8 cellular contexts compared by ENCODE assay signal in genomic region chr16:71846443-71846842, GRCh38. TPM values are rescaled to one million over a fixed set of nuclear protein-coding genes. Genes with fewer than 3 reads are reported as not detected.
DNase-seq lines count a peak whose midpoint lies in the region; ATAC-seq and TF ChIP-seq lines count a peak whose summit lies in the region.

No MANE protein-coding gene starts in this region.

- H3K36me3 ChIP-seq in HEK293 (ENCODE audit: control insufficient read depth in 2 of 2, insufficient read depth in 1 of 2, low read length in 2 of 2), result peaks cover 10 to 38% of the 10 kb centered on the region in 2 experiments; a peak in 2 of 3 replicates
- H3K36me3 ChIP-seq in trophoblast cell (ENCODE audit: control insufficient read depth in 1 of 2, insufficient read depth in 2 of 2, low read length in 2 of 2), result peaks cover 24 to 31% of the 10 kb centered on the region in 2 experiments

- no peaks in the 10 kb centered on the region for H3K27me3 ChIP-seq in trophoblast cell (ENCODE audit: insufficient read depth, low read length)

- no peak for ATAC-seq in activated CD8-positive, alpha-beta T cell treated with anti-CD3 and anti-CD28 coated beads for 36 hours
- no peak for ATAC-seq in GM21737 (IDR thresholded peaks at IDR 0.05; ENCODE audit: unreplicated experiment)
- ATAC-seq in HG03354 (IDR thresholded peaks at IDR 0.05; ENCODE audit: poor library complexity, severe bottlenecking, unreplicated experiment), result no peak

- H3K9me3 ChIP-seq in HEK293 (ENCODE audit: control insufficient read depth, insufficient read depth, low read depth, low read length), result no peaks in the 10 kb centered on the region
- no peaks in the 10 kb centered on the region for H3K9me3 ChIP-seq in trophoblast cell (ENCODE audit: insufficient read depth, low read depth, low read length)

- peak overlapping the region; percentile 94 for H3K4me3 ChIP-seq in AG09309 (ENCODE audit: control insufficient read depth, low read depth, low read length)
- peak overlapping the region; percentile 95 for H3K4me3 ChIP-seq in HEK293 (ENCODE audit: low read depth, low read length)
- H3K4me3 ChIP-seq in foreskin fibroblast (ENCODE audit: low read depth in 1 of 2, low read length in 2 of 2), result peak overlapping the region; percentile 98 to 99
- H3K4me3 ChIP-seq in trophoblast cell (ENCODE audit: low read depth, low read length), result peak overlapping the region; percentile 97

- DNase-seq in AG09309 (ENCODE audit: low read depth), result no peak
- peak; percentile 36 for DNase-seq in activated CD8-positive, alpha-beta T cell treated with anti-CD3 and anti-CD28 coated beads for 36 hours
- peak in 1 of 2 donors; percentile 47 for DNase-seq in foreskin fibroblast
- no peak for DNase-seq in trophoblast cell
- DNase-seq in NCI-H2196 (lab: John Stamatoyannopoulos, UW; ENCODE audit: unreplicated experiment), result no peak

- H3K36me3 Mint-ChIP-seq in activated CD8-positive, alpha-beta T cell treated with anti-CD3 and anti-CD28 coated beads for 36 hours (ENCODE audit: low read depth), result peaks cover 19% of the 10 kb centered on the region

- H2BK120ac ChIP-seq in trophoblast cell (ENCODE audit: insufficient read depth, low read length, poor library complexity), result no peak overlapping the region

- POLR2A ChIA-PET in HEK293 (lab: Yijun Ruan, JAX), result interaction anchor here (0.6 to 1.6 kb wide), 3 partner anchors 36 to 219 kb away, joined by 3 to 7 read pairs (median 4); partner anchors contain the start of gene AP1G1
- POLR2A ChIA-PET in activated CD8-positive, alpha-beta T cell treated with anti-CD3 and anti-CD28 coated beads for 36 hours (lab: Charles Lee), result interaction anchor here (0.6 to 3.2 kb wide), 8 partner anchors 10 to 89 kb away, joined by 3 to 18 read pairs (median 4); partner anchors contain the start of genes AP1G1 and ZNF821

- no peaks in the 10 kb centered on the region for H3K27me3 Mint-ChIP-seq in activated CD8-positive, alpha-beta T cell treated with anti-CD3 and anti-CD28 coated beads for 36 hours

- H3K4me1 Mint-ChIP-seq in activated CD8-positive, alpha-beta T cell treated with anti-CD3 and anti-CD28 coated beads for 36 hours (ENCODE audit: low read depth), result peaks cover 36% of the 10 kb centered on the region

- H3K4me1 ChIP-seq in HEK293 (ENCODE audit: control insufficient read depth, insufficient read depth, low read length), result peaks cover 9% of the 10 kb centered on the region; the same call in 1 of the 2 replicates
- H3K4me1 ChIP-seq in trophoblast cell (ENCODE audit: control insufficient read depth in 1 of 2, insufficient read depth in 2 of 2, low read length in 2 of 2), result peaks cover 0 to 5% of the 10 kb centered on the region in 2 experiments

- no peak overlapping the region for H2BK12ac ChIP-seq in trophoblast cell (ENCODE audit: low read length)

- no peak overlapping the region for H3K23ac ChIP-seq in trophoblast cell (ENCODE audit: low read length)

- H3K18ac ChIP-seq in trophoblast cell (ENCODE audit: low read length), result no peak overlapping the region

- H3K27ac Mint-ChIP-seq in activated CD8-positive, alpha-beta T cell treated with anti-CD3 and anti-CD28 coated beads for 36 hours, result peak overlapping the region; percentile 93

- H4K12ac ChIP-seq in trophoblast cell (ENCODE audit: low read depth, low read length), result no peak overlapping the region

- H2AFZ ChIP-seq in trophoblast cell (ENCODE audit: insufficient read depth, low read length, poor library complexity), result peak overlapping the region; percentile 37

- H3K79me1 ChIP-seq in trophoblast cell (ENCODE audit: low read length), result peaks cover 8% of the 10 kb centered on the region

- H3K4ac ChIP-seq in trophoblast cell (ENCODE audit: low read depth, low read length), result peak overlapping the region; percentile 96

- H3K14ac ChIP-seq in trophoblast cell (ENCODE audit: low read length), result peak overlapping the region; percentile 87

- no CpG with 5 or more reads among the region's 19 CpGs for WGBS in trophoblast cell (ENCODE audit: extremely low coverage, insufficient coverage, insufficient read length)

- H3K79me2 ChIP-seq in trophoblast cell (ENCODE audit: control insufficient read depth, insufficient read depth, low read length, poor library complexity), result peaks cover 12% of the 10 kb centered on the region

- no peak overlapping the region for H2AK5ac ChIP-seq in trophoblast cell (ENCODE audit: low read length)

- CTCF ChIA-PET in HEK293 (lab: Yijun Ruan, JAX), result interaction anchor here (0.7 to 1.4 kb wide), 3 partner anchors 36 to 115 kb away, joined by 3 to 9 read pairs (median 5); no protein-coding TSS in a partner anchor
- CTCF ChIA-PET in activated CD8-positive, alpha-beta T cell treated with anti-CD3 and anti-CD28 coated beads for 36 hours (lab: Charles Lee), result interaction anchor here (0.7 to 3.4 kb wide), 6 partner anchors 11 to 115 kb away, joined by 3 to 25 read pairs (median 3); no protein-coding TSS in a partner anchor

- H3K9ac ChIP-seq in trophoblast cell (ENCODE audit: low read length), result peak overlapping the region; percentile 77

- no peak overlapping the region for H2BK5ac ChIP-seq in trophoblast cell (ENCODE audit: low read depth, low read length, poor library complexity)

- intact Hi-C loops in activated CD8-positive, alpha-beta T cell treated with anti-CD3 and anti-CD28 coated beads for 36 hours (cut with micrococcal nuclease), result loop anchor here (5.0 kb wide), 1 partner anchor 36 kb away; the partner anchor contains the start of gene ZNF821

- peak overlapping the region; percentile 70; the same call in 1 of the 2 replicates for H3K27ac ChIP-seq in HEK293 (ENCODE audit: extremely low read depth, low read depth, low read length)
- no peak overlapping the region for H3K27ac ChIP-seq in trophoblast cell (ENCODE audit: low read depth, low read length)

- peak overlapping the region; percentile 89 for H3K4me3 Mint-ChIP-seq in activated CD8-positive, alpha-beta T cell treated with anti-CD3 and anti-CD28 coated beads for 36 hours

- peak overlapping the region; percentile 96 for H4K8ac ChIP-seq in trophoblast cell (ENCODE audit: low read depth, low read length)

- peak overlapping the region; percentile 83 for H4K91ac ChIP-seq in trophoblast cell (ENCODE audit: low read depth, low read length)

- no peak for TF ChIP-seq CTCF in AG09309 (IDR thresholded peaks at IDR 0.05; ENCODE audit: control insufficient read depth, insufficient read depth, low read depth, low read length, missing control alignments)
- TF ChIP-seq CTCF in HEK293 (tag by site-specific recombination; IDR thresholded peaks at IDR 0.05), result no peak
- TF ChIP-seq CTCF in activated CD8-positive, alpha-beta T cell treated with anti-CD3 and anti-CD28 coated beads for 36 hours (IDR thresholded peaks at IDR 0.05), result no peak
- TF ChIP-seq CTCF in foreskin fibroblast (IDR thresholded peaks at IDR 0.05; ENCODE audit: low read depth, low read length), result no peak

- H3K4me2 ChIP-seq in trophoblast cell (ENCODE audit: low read length), result peak overlapping the region; percentile 90

- no peaks in the 10 kb centered on the region for H3K9me3 Mint-ChIP-seq in activated CD8-positive, alpha-beta T cell treated with anti-CD3 and anti-CD28 coated beads for 36 hours

TF ChIP-seq in HEK293, 187 proteins besides CTCF, POLR2A, EP300 and RAD21:
- TF ChIP-seq HOXC10 (CRISPR knock-in tag; IDR thresholded peaks at IDR 0.05), result 0 out of 2 replicates have a peak, but pooled peaks have one; percentile 19
- TF ChIP-seq ZNF335 (tag by site-specific recombination; conservative IDR thresholded peaks at IDR 0.05), result peak; percentile 4; the same call in 1 of the 2 replicates
- TF ChIP-seq ZNF155 (tag by site-specific recombination; IDR thresholded peaks at IDR 0.05), result no peak

RNA-seq across cellular contexts. Expression of gene ATXN1L, which starts 0.7 kb away (rescaled TPM):
- 10 to 100 TPM; 13.6 to 14.9 TPM for total RNA-seq in activated CD8-positive, alpha-beta T cell treated with anti-CD3 and anti-CD28 coated beads for 36 hours
- 12.1 and 12.2 TPM in 2 replicates for polyA plus RNA-seq in trophoblast cell (2013)

RNA-seq across cellular contexts. Expression of gene ZNF821, which starts 37.5 kb away (rescaled TPM):
- total RNA-seq in activated CD8-positive, alpha-beta T cell treated with anti-CD3 and anti-CD28 coated beads for 36 hours, result 1 to 10 TPM; 5.6 to 6.2 TPM
- 5.6 and 5.8 TPM in 2 replicates for polyA plus RNA-seq in trophoblast cell (2013)

RNA-seq across cellular contexts. Expression of gene AP1G1, which starts 37.8 kb away (rescaled TPM):
- total RNA-seq in activated CD8-positive, alpha-beta T cell treated with anti-CD3 and anti-CD28 coated beads for 36 hours, result 10 to 100 TPM; 53.9 to 57.4 TPM
- 65.1 and 66.3 TPM in 2 replicates for polyA plus RNA-seq in trophoblast cell (2013)

RNA-seq across cellular contexts. Expression of gene IST1, which starts 48.9 kb away (rescaled TPM):
- total RNA-seq in activated CD8-positive, alpha-beta T cell treated with anti-CD3 and anti-CD28 coated beads for 36 hours, result 100 to 1,000 TPM; 157 to 175 TPM
- 130 and 131 TPM in 2 replicates for polyA plus RNA-seq in trophoblast cell (2013)
